ENCODE assay signal across 9 cellular contexts in the genomic region with DNA sequence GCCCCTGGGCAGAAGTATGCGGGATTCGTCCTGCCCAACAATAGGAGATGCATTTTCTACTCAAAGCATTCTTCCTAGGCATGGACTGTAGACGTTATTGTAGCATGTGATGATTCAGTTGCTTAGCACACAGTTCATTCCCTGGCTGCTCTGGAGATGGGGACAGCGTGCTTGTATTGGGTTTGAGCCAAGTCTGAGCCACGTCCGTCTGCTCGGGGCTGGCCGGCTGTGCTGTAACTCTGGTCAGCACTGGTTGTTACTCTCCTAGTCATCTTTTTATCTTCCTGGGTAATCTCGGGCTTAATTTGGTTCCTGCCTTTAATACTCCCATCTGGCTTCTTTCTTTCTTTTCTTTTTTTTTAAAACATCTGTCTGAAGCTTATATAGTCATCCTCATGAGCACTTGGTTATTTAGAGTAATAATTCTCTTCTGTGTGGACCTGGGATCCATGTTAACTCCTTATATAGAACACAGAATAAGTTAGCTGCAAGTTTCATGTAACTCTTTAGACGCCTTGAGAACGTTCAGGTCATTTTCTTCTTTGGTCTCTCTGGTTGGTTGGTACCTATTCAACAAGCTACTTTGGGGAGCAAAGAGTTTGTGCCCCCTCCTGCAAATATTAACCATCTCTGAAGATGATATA.
DNase-seq lines count a peak whose midpoint lies in the region; TF ChIP-seq lines count a peak whose summit lies in the region.
"Had no signal": no experiment of that assay in that cellular context is flagged by ENCODE, and none has a peak within 500 bp of the region (broad histone marks: within the 10 kb centered on the region; RNA-seq: fewer than 3 reads in every experiment).

No MANE protein-coding gene starts in this region.

- TF ChIP-seq POLR2A in ovary (IDR thresholded peaks at IDR 0.05) = no peak

- H3K4me1 ChIP-seq in ovary (ENCODE audit: insufficient read depth) (peaks cover 2% of the 10 kb centered on the region), endodermal cell (ENCODE audit: control insufficient read depth, insufficient read depth, low read length) (no peaks in the 10 kb centered on the region)
- H3K4me1 ChIP-seq: Peyer's patch had no signal

- no peak overlapping the region for H3K27ac Mint-ChIP-seq in endodermal cell

- H3K4me3 Mint-ChIP-seq in endodermal cell = no peak overlapping the region

- H3K36me3 ChIP-seq in ovary (no peaks in the 10 kb centered on the region), endodermal cell (ENCODE audit: control insufficient read depth, insufficient read depth, low read length) (no peaks in the 10 kb centered on the region)
- H3K36me3 ChIP-seq: Peyer's patch had no signal

- H3K4me3 ChIP-seq in ovary = no peak overlapping the region
- no peak overlapping the region for H3K4me3 ChIP-seq in endodermal cell (ENCODE audit: low read length)
- H3K4me3 ChIP-seq: Peyer's patch had no signal

- H3K9ac ChIP-seq in endodermal cell (ENCODE audit: extremely low read depth, low read length, poor library complexity, severe bottlenecking) = no peak overlapping the region

- TF ChIP-seq EP300 in ovary (IDR thresholded peaks at IDR 0.05) = no peak

- TF ChIP-seq CTCF in ovary (IDR thresholded peaks at IDR 0.05) (no peak), endodermal cell (conservative IDR thresholded peaks at IDR 0.05) (no peak)

- no peak overlapping the region for H3K27ac ChIP-seq in ovary
- H3K27ac ChIP-seq in endodermal cell (ENCODE audit: low read depth, low read length) = no peak overlapping the region
- H3K27ac ChIP-seq: Peyer's patch had no signal

- H3K27me3 ChIP-seq in ovary (no peaks in the 10 kb centered on the region), endodermal cell (ENCODE audit: control insufficient read depth, insufficient read depth, low read length, poor library complexity, severe bottlenecking) (no peaks in the 10 kb centered on the region)
- H3K27me3 ChIP-seq: Peyer's patch had no signal

- no peaks in the 10 kb centered on the region for H3K4me1 Mint-ChIP-seq in endodermal cell

- H3K9me3 ChIP-seq in ovary = no peaks in the 10 kb centered on the region
- H3K9me3 ChIP-seq in endodermal cell (ENCODE audit: control insufficient read depth, low read length) = no peaks in the 10 kb centered on the region
- H3K9me3 ChIP-seq: Peyer's patch had no signal

- 9 to 12% (median 10%) methylated on average over 11 of the region's 11 CpGs for WGBS in ovary, 3 donors
- WGBS in endodermal cell (ENCODE audit: insufficient coverage in 1 of 2, insufficient read length in 1 of 2), 2 experiments = 76 to 80% methylated on average over 10 to 11 of the region's 11 CpGs

- no peaks in the 10 kb centered on the region for H3K36me3 Mint-ChIP-seq in endodermal cell (ENCODE audit: low read depth)

- no peaks in the 10 kb centered on the region for H3K9me3 Mint-ChIP-seq in endodermal cell

- DNase-seq in DMS53 treated with DMSO at 0.1 percent for 48 hours (lab: John Stamatoyannopoulos, UW; ENCODE audit: unreplicated experiment) (peak; percentile 89), RKO (ENCODE audit: low spot score) (peak; percentile 62), fibroblast of the conjunctiva (ENCODE audit: low read depth) (peak; percentile 98), ovary (peak; percentile 31 to 59 (median 54)), epidermal melanocyte (ENCODE audit: insufficient read length, low spot score) (no peak), endodermal cell (no peak), activated T-cell treated with anti-CD3 and anti-CD28 coated beads for 4 hours (no peak)
- DNase-seq in stimulated activated CD4-positive, alpha-beta T cell treated with anti-CD3 and anti-CD28 coated beads, Interleukin-15, amount 100 ng/mL, for 24 hours = no peak

- no peaks in the 10 kb centered on the region for H3K27me3 Mint-ChIP-seq in endodermal cell (ENCODE audit: insufficient read depth)

- intact Hi-C loops in ovary (cut with DNase I) = no loop called here

Comparison
In these comparisons a context has a peak if more than half of its experiments do, and no peak if none do; other contexts are left out.
1. DNase-seq: peak in DMS53 treated with DMSO at 0.1 percent for 48 hours (single experiment), RKO (single experiment), fibroblast of the conjunctiva (single experiment) and ovary (5 of 5); none in stimulated activated CD4-positive, alpha-beta T cell treated with anti-CD3 and anti-CD28 coated beads, Interleukin-15, amount 100 ng/mL, for 24 hours (single experiment), epidermal melanocyte (single experiment), endodermal cell (single experiment) and activated T-cell treated with anti-CD3 and anti-CD28 coated beads for 4 hours (single experiment).